In genomic region chr3:30526031-30526430, GRCh38 we compare ENCODE assay signal across 23 cellular contexts.
"Had no signal": no experiment of that assay in that cellular context is flagged by ENCODE, and none has a peak within 500 bp of the region (broad histone marks: within the 10 kb centered on the region; RNA-seq: fewer than 3 reads in every experiment).

No MANE protein-coding gene starts in this region.

- FAIRE-seq: endometrium, kidney, small intestine, urothelium cell line had no signal

- H2AFZ ChIP-seq: neural progenitor cell had no signal

- DNase-seq: effector memory CD4-positive, alpha-beta T cell; foreskin fibroblast; immature natural killer cell; kidney; left cardiac atrium; left ventricle myocardium superior; natural killer cell; nucleus accumbens; ovary; right cardiac atrium; small intestine; stimulated activated CD4-positive, alpha-beta T cell treated with anti-CD3 and anti-CD28 coated beads, Interleukin-12 subunit alpha, Interleukin-12 subunit beta, amount 100 ng/mL, for 4 hours; stimulated activated naive CD4-positive, alpha-beta T cell; stomach; substantia nigra; transverse colon had no signal

- H3K4me3 ChIP-seq: esophagus muscularis mucosa, neural progenitor cell, ovary, stomach, thoracic aorta, transverse colon had no signal

- ATAC-seq: left ventricle myocardium superior, natural killer cell, right cardiac atrium had no signal

- H3K27ac ChIP-seq: epithelial cell of prostate, esophagus muscularis mucosa, neural progenitor cell, ovary, stomach, thoracic aorta, transverse colon had no signal

- H3K9me3 ChIP-seq: esophagus muscularis mucosa, ovary, stomach, thoracic aorta, transverse colon had no signal

- H3K27ac Mint-ChIP-seq: immature natural killer cell, mesothelial cell of epicardium, natural killer cell, neural progenitor cell had no signal

- H3K4me2 ChIP-seq: neural progenitor cell had no signal

- H3K27me3 ChIP-seq: esophagus muscularis mucosa, neural progenitor cell, ovary, stomach, transverse colon had no signal

- H3K36me3 Mint-ChIP-seq: immature natural killer cell, mesothelial cell of epicardium, natural killer cell, neural progenitor cell had no signal

- H3K4me1 ChIP-seq: neural progenitor cell had no signal

- H3K9ac ChIP-seq: neural progenitor cell had no signal

- H3K4me3 Mint-ChIP-seq: immature natural killer cell, mesothelial cell of epicardium, natural killer cell, neural progenitor cell had no signal

- H3K36me3 ChIP-seq: esophagus muscularis mucosa, neural progenitor cell, ovary, stomach, thoracic aorta, transverse colon had no signal

- H3K9me3 Mint-ChIP-seq: immature natural killer cell, natural killer cell, neural progenitor cell had no signal
